ENCODE assay signal across 1 cellular context in the genomic region with DNA sequence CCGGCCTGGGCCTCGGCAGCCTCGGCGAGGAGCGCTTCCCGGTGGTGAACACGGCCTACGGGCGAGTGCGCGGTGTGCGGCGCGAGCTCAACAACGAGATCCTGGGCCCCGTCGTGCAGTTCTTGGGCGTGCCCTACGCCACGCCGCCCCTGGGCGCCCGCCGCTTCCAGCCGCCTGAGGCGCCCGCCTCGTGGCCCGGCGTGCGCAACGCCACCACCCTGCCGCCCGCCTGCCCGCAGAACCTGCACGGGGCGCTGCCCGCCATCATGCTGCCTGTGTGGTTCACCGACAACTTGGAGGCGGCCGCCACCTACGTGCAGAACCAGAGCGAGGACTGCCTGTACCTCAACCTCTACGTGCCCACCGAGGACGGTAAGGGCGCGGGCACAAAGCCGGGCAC.
TF ChIP-seq lines count a peak whose summit lies in the region.

No MANE protein-coding gene starts in this region.

TF ChIP-seq in SK-N-SH, 30 proteins besides CTCF, POLR2A, EP300 and RAD21:
- TF ChIP-seq FOXM1 (IDR thresholded peaks at IDR 0.05; ENCODE audit: low read depth): no peak
- TF ChIP-seq MEF2A (IDR thresholded peaks at IDR 0.05; ENCODE audit: borderline replicate concordance, low read depth): no peak
- TF ChIP-seq MXI1 (IDR thresholded peaks at IDR 0.05; ENCODE audit: low read depth, low read length): no peak
- TF ChIP-seq SMC3 (IDR thresholded peaks at IDR 0.05; ENCODE audit: low read depth, low read length): no peak
- no peak for TF ChIP-seq NRF1 (IDR thresholded peaks at IDR 0.05; ENCODE audit: low read depth, low read length)
- TF ChIP-seq POLR2AphosphoS5 (IDR thresholded peaks at IDR 0.05; ENCODE audit: low read depth, low read length): no peak
- TF ChIP-seq EZH2phosphoT487 (IDR thresholded peaks at IDR 0.05; ENCODE audit: borderline replicate concordance, low read depth): no peak
TF ChIP-seq in SK-N-SH: peak in this region for 0.
